Comparison of ENCODE assay signal across 24 cellular contexts in the genomic region with DNA sequence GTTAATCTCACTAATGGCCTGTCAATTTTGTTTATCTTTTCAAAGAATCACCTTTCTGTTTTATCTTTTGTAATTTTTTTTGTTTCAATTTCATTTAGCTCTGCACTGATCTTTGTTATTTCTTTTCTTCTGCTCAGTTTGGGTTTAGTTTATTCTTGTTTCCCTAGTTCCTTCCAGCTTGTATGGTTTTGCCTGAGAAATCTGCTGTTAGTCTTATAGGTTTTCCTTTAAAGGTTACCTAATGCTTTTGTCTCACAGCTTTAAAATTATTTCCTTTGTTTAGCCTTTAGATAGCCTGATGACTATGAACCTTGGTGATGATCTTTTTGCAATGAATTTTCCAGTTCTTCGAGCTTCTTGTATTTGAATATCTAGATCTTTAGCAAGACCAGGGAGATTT.
"Had no signal": no experiment of that assay in that cellular context is flagged by ENCODE, and none has a peak within 500 bp of the region (broad histone marks: within the 10 kb centered on the region; RNA-seq: fewer than 3 reads in every experiment).

No MANE protein-coding gene starts in this region.

- ATAC-seq: natural killer cell; psoas muscle; right cardiac atrium; right lobe of liver; stimulated activated effector memory CD8-positive, alpha-beta T cell treated with anti-CD3 and anti-CD28 coated beads, Interleukin-12 subunit alpha, Interleukin-12 subunit beta, amount 100 ng/mL, for 72 hours; stimulated activated naive B cell treated with anti-CD40 and anti-IgM and Interleukin-4, amounts not matched to agents 10 μg/mL and 1 μg/mL and 100 μg/mL, for 72 hours had no signal

- H3K27me3 Mint-ChIP-seq: progenitor cell of endocrine pancreas; stimulated activated naive B cell treated with anti-CD40 and anti-IgM and Interleukin-4, amounts not matched to agents 10 μg/mL and 1 μg/mL and 100 μg/mL, for 72 hours; stimulated activated naive CD8-positive, alpha-beta T cell treated with anti-CD3 and anti-CD28 coated beads, Interleukin-15, Interleukin-2, amounts not matched to agents 100 ng/mL and 50 ng/mL, for 24 hours had no signal

- H3K4me3 Mint-ChIP-seq: natural killer cell; nephron; neural progenitor cell; stimulated activated effector memory CD8-positive, alpha-beta T cell treated with anti-CD3 and anti-CD28 coated beads, Interleukin-12 subunit alpha, Interleukin-12 subunit beta, amount 100 ng/mL, for 72 hours; stimulated activated naive B cell treated with anti-CD40 and anti-IgM and Interleukin-4, amounts not matched to agents 10 μg/mL and 1 μg/mL and 100 μg/mL, for 72 hours; stimulated activated naive CD8-positive, alpha-beta T cell treated with anti-CD3 and anti-CD28 coated beads, Interleukin-15, Interleukin-2, amounts not matched to agents 100 ng/mL and 50 ng/mL, for 24 hours had no signal

- H3K4me1 Mint-ChIP-seq: natural killer cell; nephron; neural progenitor cell; stimulated activated effector memory CD8-positive, alpha-beta T cell treated with anti-CD3 and anti-CD28 coated beads, Interleukin-12 subunit alpha, Interleukin-12 subunit beta, amount 100 ng/mL, for 72 hours; stimulated activated naive B cell treated with anti-CD40 and anti-IgM and Interleukin-4, amounts not matched to agents 10 μg/mL and 1 μg/mL and 100 μg/mL, for 72 hours had no signal

- H3K27ac Mint-ChIP-seq: natural killer cell; nephron; neural progenitor cell; progenitor cell of endocrine pancreas; stimulated activated effector memory CD8-positive, alpha-beta T cell treated with anti-CD3 and anti-CD28 coated beads, Interleukin-12 subunit alpha, Interleukin-12 subunit beta, amount 100 ng/mL, for 72 hours; stimulated activated naive B cell treated with anti-CD40 and anti-IgM and Interleukin-4, amounts not matched to agents 10 μg/mL and 1 μg/mL and 100 μg/mL, for 72 hours; stimulated activated naive CD8-positive, alpha-beta T cell treated with anti-CD3 and anti-CD28 coated beads, Interleukin-15, Interleukin-2, amounts not matched to agents 100 ng/mL and 50 ng/mL, for 24 hours had no signal

- DNase-seq: natural killer cell; occipital lobe; ovary; posterior cingulate gyrus; psoas muscle; right cardiac atrium; right lobe of liver; sigmoid colon; small intestine; stimulated activated CD4-positive, alpha-beta T cell treated with anti-CD3 and anti-CD28 coated beads, Interleukin-15, amount 100 ng/mL, for 24 hours; stimulated activated CD4-positive, alpha-beta T cell treated with anti-CD3 and anti-CD28 coated beads, Interleukin-2, amount 100 ng/mL, for 24 hours; stimulated activated CD4-positive, alpha-beta T cell treated with anti-CD3 and anti-CD28 coated beads, Interleukin-2, amount 100 ng/mL, for 48 hours; stimulated activated CD4-positive, alpha-beta T cell treated with anti-CD3 and anti-CD28 coated beads, Interleukin-4, amount 100 ng/mL, for 24 hours; stimulated activated naive B cell treated with anti-CD40 and anti-IgM and Interleukin-4, amounts not matched to agents 10 μg/mL and 1 μg/mL and 100 μg/mL, for 72 hours; stimulated activated naive CD4-positive, alpha-beta T cell treated with Interleukin-2 at 50 U/mL for 16 hours; stomach; thyroid gland; trophoblast cell; upper lobe of left lung had no signal

- H3K36me3 Mint-ChIP-seq: neural progenitor cell; stimulated activated effector memory CD8-positive, alpha-beta T cell treated with anti-CD3 and anti-CD28 coated beads, Interleukin-12 subunit alpha, Interleukin-12 subunit beta, amount 100 ng/mL, for 72 hours; stimulated activated naive B cell treated with anti-CD40 and anti-IgM and Interleukin-4, amounts not matched to agents 10 μg/mL and 1 μg/mL and 100 μg/mL, for 72 hours had no signal
